ENCODE assay signal across 15 cellular contexts in the genomic region with DNA sequence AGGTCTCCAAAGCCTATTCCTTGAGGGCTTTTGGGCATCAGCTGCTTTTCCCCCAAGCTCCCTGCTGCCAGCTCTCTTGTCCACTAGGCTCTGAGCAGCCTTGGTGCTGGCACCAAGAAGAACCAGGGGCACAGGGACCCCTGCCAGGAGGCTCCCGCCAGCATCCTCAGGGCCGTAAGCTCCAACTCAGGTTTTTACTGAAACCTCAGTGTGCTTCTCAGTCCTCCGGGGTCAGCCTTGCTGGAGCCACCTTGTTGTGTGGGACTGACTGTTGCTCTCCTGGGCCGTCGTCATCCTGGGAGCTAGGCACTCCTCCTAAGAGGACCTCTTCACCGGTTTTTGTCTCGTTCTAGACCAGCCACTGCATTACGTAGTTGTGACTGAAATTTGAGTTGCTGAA. TPM values are rescaled to one million over a fixed set of nuclear protein-coding genes. Genes with fewer than 3 reads are reported as not detected.
A peak's percentile ranks its signal among the peaks of the same experiment; 100 is the strongest.
DNase-seq lines count a peak whose midpoint lies in the region; ATAC-seq, FAIRE-seq and TF ChIP-seq lines count a peak whose summit lies in the region.
"Had no signal": no experiment of that assay in that cellular context is flagged by ENCODE, and none has a peak within 500 bp of the region (broad histone marks: within the 10 kb centered on the region; RNA-seq: fewer than 3 reads in every experiment).

No MANE protein-coding gene starts in this region.

- H3K4ac ChIP-seq in H9 (ENCODE audit: low read depth, low read length), result no peak overlapping the region

- H3K4me3 ChIP-seq in coronary artery (no peak overlapping the region), pancreas (no peak overlapping the region)
- H3K4me3 ChIP-seq: adrenal gland, sigmoid colon, testis had no signal

- peaks cover 60% of the 10 kb centered on the region for H3K36me3 Mint-ChIP-seq in T-helper 2 cell treated with Interferon-gamma antibody and Interleukin-4, amounts not matched to agents 5 μg/mL and 100 μg/mL, for 36 hours (ENCODE audit: low read depth)
- H3K36me3 Mint-ChIP-seq in H9 (ENCODE audit: insufficient read depth in 1 of 3, low read depth in 3 of 3) (peaks cover 70 to 86% (median 83%) of the 10 kb centered on the region in 3 experiments), HFFc6 (ENCODE audit: low read depth) (peaks cover 43% of the 10 kb centered on the region)

- no peak overlapping the region for H3K56ac ChIP-seq in H9 (ENCODE audit: insufficient read length, low read depth, low read length)

- H4K91ac ChIP-seq in H9 (ENCODE audit: insufficient read length, low read depth, low read length), result no peak overlapping the region

- H3K27ac Mint-ChIP-seq in T-helper 2 cell treated with Interferon-gamma antibody and Interleukin-4, amounts not matched to agents 5 μg/mL and 100 μg/mL, for 36 hours, result peak overlapping the region; percentile 26
- H3K27ac Mint-ChIP-seq in H9 (peak overlapping the region; percentile 78 to 86 (median 84); a peak in 4 of 7 replicates), HFFc6 (no peak overlapping the region)

- H3K23me2 ChIP-seq in H9 (ENCODE audit: insufficient read length, low read depth, low read length, poor library complexity, severe bottlenecking), result no peaks in the 10 kb centered on the region

- H3T11ph ChIP-seq in H9 (ENCODE audit: low read length), result no peak overlapping the region

- H4K20me1 ChIP-seq in H9 (ENCODE audit: control insufficient read depth, insufficient read depth, insufficient read length), result peaks cover 2% of the 10 kb centered on the region

- H3K27me3 ChIP-seq in H9 (ENCODE audit: insufficient read depth, low read length) (no peaks in the 10 kb centered on the region), pancreas (no peaks in the 10 kb centered on the region)
- H3K27me3 ChIP-seq: adrenal gland, sigmoid colon, testis had no signal

- no peak overlapping the region for H2BK5ac ChIP-seq in H9 (ENCODE audit: insufficient read length, low read length)

- no peak overlapping the region for H2BK20ac ChIP-seq in H9 (ENCODE audit: low read depth, low read length, poor library complexity, severe bottlenecking)

- peaks cover 8% of the 10 kb centered on the region for H3K9me3 Mint-ChIP-seq in T-helper 2 cell treated with Interferon-gamma antibody and Interleukin-4, amounts not matched to agents 5 μg/mL and 100 μg/mL, for 36 hours
- H3K9me3 Mint-ChIP-seq in H9, result peaks cover 15 to 30% of the 10 kb centered on the region in 2 experiments
- H3K9me3 Mint-ChIP-seq in HFFc6, result peaks cover 10% of the 10 kb centered on the region

- no peak overlapping the region for H4K5ac ChIP-seq in H9 (ENCODE audit: insufficient read length, low read depth, low read length)

- H3K9ac ChIP-seq in H9 (ENCODE audit: extremely low read depth, insufficient read length, low read length), result no peak overlapping the region
- H3K9ac ChIP-seq: SK-N-SH had no signal

- H3K27me3 Mint-ChIP-seq in T-helper 2 cell treated with Interferon-gamma antibody and Interleukin-4, amounts not matched to agents 5 μg/mL and 100 μg/mL, for 36 hours (ENCODE audit: low read depth), result no peaks in the 10 kb centered on the region
- H3K27me3 Mint-ChIP-seq in H9 (ENCODE audit: low read depth), result no peaks in the 10 kb centered on the region
- H3K27me3 Mint-ChIP-seq in HFFc6 (ENCODE audit: insufficient read depth), result no peaks in the 10 kb centered on the region; the same call in 1 of the 2 replicates

- H3K4me2 ChIP-seq in H9 (ENCODE audit: insufficient read depth, insufficient read length, low read length), result no peak overlapping the region
- H3K4me2 ChIP-seq: SK-N-SH had no signal

- no peak overlapping the region for H2BK12ac ChIP-seq in H9 (ENCODE audit: insufficient read length, low read depth, low read length)

- TF ChIP-seq CTCF in H9 (conservative IDR thresholded peaks at IDR 0.05) (no peak), coronary artery (IDR thresholded peaks at IDR 0.05) (no peak), pancreas (IDR thresholded peaks at IDR 0.05) (no peak), HFFc6 (IDR thresholded peaks at IDR 0.05) (no peak)

- no peak overlapping the region for H4K8ac ChIP-seq in H9 (replicated peaks; ENCODE audit: insufficient read length, low read depth, low read length)

- H3K36me3 ChIP-seq in pancreas, result peaks cover 0 to 34% (median 6%) of the 10 kb centered on the region in 3 donors

- no peak overlapping the region for H3K18ac ChIP-seq in H9 (ENCODE audit: insufficient read length, low read depth, low read length)

- H3K4me1 ChIP-seq in H9 (ENCODE audit: insufficient read depth, low read length), result peaks cover 6% of the 10 kb centered on the region; the same call in 1 of the 2 replicates
- no peaks in the 10 kb centered on the region for H3K4me1 ChIP-seq in pancreas
- H3K4me1 ChIP-seq: adrenal gland, sigmoid colon, testis had no signal

- no peaks in the 10 kb centered on the region for H3K79me1 ChIP-seq in H9 (ENCODE audit: insufficient read depth, low read depth, low read length, poor library complexity, severe bottlenecking)

- no peak for FAIRE-seq in pancreas (lab: Jason Lieb, UNC)
- FAIRE-seq: A204.1 had no signal

- no peak overlapping the region for H2BK120ac ChIP-seq in H9 (ENCODE audit: low read depth, low read length, poor library complexity, severe bottlenecking)

- intact Hi-C loops in pancreas (cut with DNase I), result no loop called here

- H3K4me3 Mint-ChIP-seq in T-helper 2 cell treated with Interferon-gamma antibody and Interleukin-4, amounts not matched to agents 5 μg/mL and 100 μg/mL, for 36 hours, result no peak overlapping the region
- H3K4me3 Mint-ChIP-seq in H9 (no peak overlapping the region), HFFc6 (no peak overlapping the region)

- no peak overlapping the region for H2BK15ac ChIP-seq in H9 (ENCODE audit: low read depth, low read length)

- H3K79me2 ChIP-seq in H9 (ENCODE audit: insufficient read depth, low read length), result no peaks in the 10 kb centered on the region

- peak in 1 of 4 donors; percentile 8 for ATAC-seq in pancreas

- no peaks in the 10 kb centered on the region for H3K9me3 ChIP-seq in H9 (ENCODE audit: control insufficient read depth, low read depth, low read length)
- H3K9me3 ChIP-seq in pancreas, result no peaks in the 10 kb centered on the region
- H3K9me3 ChIP-seq: adrenal gland, SK-N-SH, testis had no signal

- no peak overlapping the region for H2AK5ac ChIP-seq in H9 (ENCODE audit: insufficient read length, low read length)

- no peak overlapping the region for H3K23ac ChIP-seq in H9 (ENCODE audit: insufficient read length, low read depth, low read length)

- H3K4me1 Mint-ChIP-seq in T-helper 2 cell treated with Interferon-gamma antibody and Interleukin-4, amounts not matched to agents 5 μg/mL and 100 μg/mL, for 36 hours (ENCODE audit: low read depth), result peaks cover 22% of the 10 kb centered on the region
- H3K4me1 Mint-ChIP-seq in H9 (peaks cover 32 to 42% of the 10 kb centered on the region in 2 experiments), HFFc6 (ENCODE audit: low read depth) (peaks cover 13% of the 10 kb centered on the region)

- no peak overlapping the region; the same call in 1 of the 2 replicates for H3K14ac ChIP-seq in H9 (ENCODE audit: insufficient read depth, low read length)

- no peak overlapping the region for H2AFZ ChIP-seq in H9 (ENCODE audit: low read length)

- H3K27ac ChIP-seq in H9 (ENCODE audit: insufficient read length, low read depth, low read length), result no peak overlapping the region
- H3K27ac ChIP-seq in coronary artery, result no peak overlapping the region
- peak overlapping the region in 1 of 4 donors; percentile 12 for H3K27ac ChIP-seq in pancreas
- H3K27ac ChIP-seq: adrenal gland, sigmoid colon, testis had no signal

- no CpG with 5 or more reads among the region's 8 CpGs for WGBS in H9 (ENCODE audit: extremely low coverage, insufficient read length, low lambda C conversion rate)
- 85 to 92% methylated on average over 8 of the region's 8 CpGs for WGBS in pancreas, 2 donors

- no peak for DNase-seq in T-helper 2 cell treated with Interferon-gamma antibody and Interleukin-4, amounts not matched to agents 5 μg/mL and 100 μg/mL, for 36 hours (ENCODE audit: low spot score)
- DNase-seq in T-helper 2 cell (no peak), H9 (no peak), coronary artery (ENCODE audit: low spot score) (peak; percentile 70), pancreas (peak in 4 of 6 donors; percentile 7 to 34 (median 16)), HFFc6 (no peak), AG08396 (ENCODE audit: low spot score) (no peak), GDM1 (lab: John Stamatoyannopoulos, UW) (no peak)
- DNase-seq: activated CD4-positive, alpha-beta T cell treated with anti-CD3 and anti-CD28 coated beads for 1 hour; NCI-H1930; sigmoid colon; SK-N-SH; testis had no signal

RNA-seq across cellular contexts. Expression of a gene that starts 38.9 kb away (rescaled TPM):
- total RNA-seq in H9 (2021), result 50.1 and 50.3 TPM in 2 replicates
- 10 to 100 TPM; 15.2 to 31.0 (median 19.1) TPM for total RNA-seq in pancreas
- polyA plus RNA-seq in pancreas, result 10 to 100 TPM; 11.1 to 15.9 TPM
- 10 to 100 TPM; 34.8 to 39.4 (median 37.0) TPM for total RNA-seq in HFFc6 (2021; fragmentation: NEBNext Ultra II Directional; extraction: Animal tissue kit (Norgen Biotek cat#: 25700))

RNA-seq across cellular contexts. Expression of a gene that starts 39.1 kb away (rescaled TPM):
- total RNA-seq in H9 (2021) (4.3 and 4.8 TPM in 2 replicates), pancreas (1 to 10 TPM; 4.6 to 6.3 (median 5.3) TPM)
- 1 to 10 TPM; 7.5 to 9.7 TPM for polyA plus RNA-seq in pancreas
- total RNA-seq in HFFc6 (2021; fragmentation: NEBNext Ultra II Directional; extraction: Animal tissue kit (Norgen Biotek cat#: 25700)), result 1 to 10 TPM; 5.1 to 8.1 (median 6.7) TPM

Comparison
In these comparisons a context has a peak if more than half of its experiments do, and no peak if none do; other contexts are left out.
1. DNase-seq: peak in coronary artery (single experiment) and pancreas (4 of 6); none in T-helper 2 cell treated with Interferon-gamma antibody and Interleukin-4, amounts not matched to agents 5 μg/mL and 100 μg/mL, for 36 hours (single experiment), T-helper 2 cell (0 of 5), H9 (single experiment), HFFc6 (single experiment), AG08396 (single experiment) and GDM1 (single experiment).